9 cellular contexts compared by ENCODE assay signal in the genomic region with DNA sequence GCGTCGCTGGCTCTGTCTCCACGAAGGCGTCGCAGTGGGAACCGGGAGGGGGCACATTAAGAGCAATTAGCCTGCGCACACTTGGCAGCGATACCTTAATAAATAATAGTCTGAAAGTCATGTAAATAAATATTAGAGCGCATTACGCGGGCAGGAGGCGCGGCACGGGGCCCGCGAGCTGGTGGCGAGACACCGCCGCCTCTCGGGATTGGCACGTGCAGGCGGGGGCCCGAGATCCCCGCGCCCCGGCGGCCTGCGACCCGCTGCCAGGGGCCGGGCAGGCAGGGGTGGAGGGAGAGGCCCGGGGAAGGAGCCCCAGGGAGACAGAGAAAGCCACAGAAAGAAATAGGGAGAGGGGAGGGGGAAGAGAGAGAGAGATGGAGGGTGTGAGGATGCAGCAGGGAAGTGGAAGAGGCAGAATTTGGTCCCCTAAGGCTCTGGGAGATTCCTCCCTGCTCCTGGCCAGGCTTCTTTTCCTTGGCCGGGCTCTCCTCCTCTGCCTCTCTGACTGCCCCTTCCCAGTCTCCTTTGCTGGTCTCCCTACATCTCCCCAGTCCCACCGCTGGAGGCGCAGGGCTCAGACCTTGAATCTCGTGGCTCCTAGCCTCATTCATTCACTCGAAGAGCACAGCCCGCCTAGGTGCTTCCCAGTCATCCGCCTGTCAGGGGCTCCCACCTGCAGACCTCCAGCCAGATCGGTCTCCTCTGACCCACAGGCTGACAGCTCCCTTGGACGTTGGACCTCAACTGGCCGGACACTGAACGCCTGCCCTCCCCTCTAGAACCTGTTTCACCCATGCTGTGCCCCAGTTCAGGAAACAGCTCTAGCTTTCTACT.
DNase-seq lines count a peak whose midpoint lies in the region; ATAC-seq and TF ChIP-seq lines count a peak whose summit lies in the region.
"Had no signal": no experiment of that assay in that cellular context is flagged by ENCODE, and none has a peak within 500 bp of the region (broad histone marks: within the 10 kb centered on the region; RNA-seq: fewer than 3 reads in every experiment).

No MANE protein-coding gene starts in this region.

- CTCF ChIA-PET in PC-9 (lab: Charles Lee): no interaction called here

- no peaks in the 10 kb centered on the region for H3K9me3 ChIP-seq in PC-9 (ENCODE audit: insufficient read depth, low read depth)
- H3K9me3 ChIP-seq in neuron (ENCODE audit: low read length): no peaks in the 10 kb centered on the region

- H2AFZ ChIP-seq in PC-9: no peak overlapping the region
- no peak overlapping the region for H2AFZ ChIP-seq in neuron (ENCODE audit: low read depth, low read length)

- intact Hi-C loops in PC-9 (cut with micrococcal nuclease; ENCODE audit: unreplicated experiment): no loop called here

- H3K36me3 ChIP-seq in PC-9 (ENCODE audit: low read depth) (no peaks in the 10 kb centered on the region), neuron (ENCODE audit: insufficient read depth, low read length) (no peaks in the 10 kb centered on the region)

- H3K27ac ChIP-seq in PC-9: no peak overlapping the region

- no peaks in the 10 kb centered on the region for H3F3A ChIP-seq in PC-9 (ENCODE audit: insufficient read depth, low read depth)

- H4K20me1 ChIP-seq in PC-9 (ENCODE audit: insufficient read depth): no peaks in the 10 kb centered on the region

- no peaks in the 10 kb centered on the region for H3K9me2 ChIP-seq in PC-9 (ENCODE audit: insufficient read depth)

- no TSS peak for BruUV-seq in PC-9 (replicated peaks; lab: Mats Ljungman, UMichigan)

- ATAC-seq in HG02884 (IDR thresholded peaks at IDR 0.05; ENCODE audit: unreplicated experiment): no peak
- ATAC-seq in GM18502 (IDR thresholded peaks at IDR 0.05; ENCODE audit: poor library complexity, unreplicated experiment): no peak
- ATAC-seq in HG03442 (IDR thresholded peaks at IDR 0.05; ENCODE audit: unreplicated experiment): no peak

- DNase-seq in NCI-H748 (lab: John Stamatoyannopoulos, UW; ENCODE audit: unreplicated experiment) (peak; percentile 36), NCI-H748 treated with DMSO at 0.1 percent for 48 hours (lab: John Stamatoyannopoulos, UW) (no peak), PC-9 (no peak), fibroblast of villous mesenchyme (ENCODE audit: low read depth) (peak; percentile 15)
- DNase-seq: CD4-positive, CD25-positive, alpha-beta regulatory T cell had no signal

- POLR2A ChIA-PET in PC-9 (lab: Charles Lee; ENCODE audit: unreplicated experiment): no interaction called here

- no peak overlapping the region for H3K4me2 ChIP-seq in PC-9

- H3K27me3 ChIP-seq in PC-9 (ENCODE audit: insufficient read depth, low read depth): no peaks in the 10 kb centered on the region
- peaks cover 62% of the 10 kb centered on the region for H3K27me3 ChIP-seq in neuron (ENCODE audit: insufficient read depth, low read length)

- H3K79me2 ChIP-seq in PC-9 (ENCODE audit: low read depth): no peaks in the 10 kb centered on the region

- TF ChIP-seq CTCF in PC-9 (conservative IDR thresholded peaks at IDR 0.05) (0 out of 2 replicates have a peak, but pooled peaks have one; percentile 37), fibroblast of villous mesenchyme (IDR thresholded peaks at IDR 0.05; ENCODE audit: insufficient read depth, low read depth, low read length) (peak; percentile 54)

- 0 out of 2 replicates have a peak, but pooled peaks cover 6% of the 10 kb centered on the region for H3K4me1 ChIP-seq in PC-9 (replicated peaks; ENCODE audit: insufficient read depth)
- H3K4me1 ChIP-seq in neuron (ENCODE audit: insufficient read depth, low read length): no peaks in the 10 kb centered on the region

- H3K4me3 ChIP-seq in PC-9 (no peak overlapping the region), fibroblast of villous mesenchyme (ENCODE audit: low read depth, low read length) (no peak overlapping the region), neuron (ENCODE audit: low read length) (peak overlapping the region; percentile 9)

Comparison
In these comparisons a context has a peak if more than half of its experiments do, and no peak if none do; other contexts are left out.
1. DNase-seq: peak in NCI-H748 (single experiment) and fibroblast of villous mesenchyme (single experiment); none in NCI-H748 treated with DMSO at 0.1 percent for 48 hours (single experiment) and PC-9 (0 of 2).